In the genomic region with DNA sequence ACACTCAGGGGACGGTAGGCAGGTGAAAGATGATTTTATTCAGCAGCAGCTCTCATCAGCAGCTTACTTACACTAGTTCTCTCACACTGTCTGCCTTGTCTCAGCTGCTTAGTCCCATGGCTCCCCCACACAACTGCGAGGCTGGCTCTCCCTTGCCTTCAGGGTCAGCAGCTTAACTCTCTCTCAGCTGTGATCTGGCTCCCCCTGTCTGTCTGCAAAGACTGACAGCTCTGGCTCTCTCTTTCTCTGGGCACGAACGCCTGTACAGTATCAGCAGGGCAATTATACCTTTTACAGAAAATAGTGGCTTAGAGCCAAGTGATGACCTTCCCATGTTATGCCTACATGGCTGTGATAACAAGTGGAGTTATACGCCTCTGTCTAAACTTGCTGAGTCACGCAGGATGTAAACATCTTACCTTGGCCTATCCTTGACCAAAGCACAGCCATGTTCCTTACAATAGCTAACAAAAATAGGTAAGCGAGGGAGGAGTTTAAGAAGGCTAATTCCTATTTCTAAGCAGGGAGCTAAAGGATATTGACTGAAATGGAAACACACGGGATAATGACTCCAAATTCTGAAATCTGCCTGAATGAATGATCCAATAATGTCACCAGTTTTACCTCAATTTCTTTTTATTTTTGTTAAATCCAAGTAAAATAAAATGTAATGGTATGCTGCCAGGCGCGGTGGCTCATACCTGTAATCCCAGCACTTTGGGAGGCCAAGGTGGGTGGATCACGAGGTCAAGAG, we compare ENCODE assay signal across 9 cellular contexts. TPM values are rescaled to one million over a fixed set of nuclear protein-coding genes. Genes with fewer than 3 reads are reported as not detected.
DNase-seq lines count a peak whose midpoint lies in the region; ATAC-seq, FAIRE-seq and TF ChIP-seq lines count a peak whose summit lies in the region.
"Had no signal": no experiment of that assay in that cellular context is flagged by ENCODE, and none has a peak within 500 bp of the region (broad histone marks: within the 10 kb centered on the region; RNA-seq: fewer than 3 reads in every experiment).

No MANE protein-coding gene starts in this region.

- H3K27ac Mint-ChIP-seq in nephron progenitor cell: peak overlapping the region; percentile 55

- H3K4me1 ChIP-seq in Peyer's patch: peaks cover 0 to 11% (median 6%) of the 10 kb centered on the region in 4 donors
- H3K4me1 ChIP-seq in kidney (ENCODE audit: control insufficient read depth in 1 of 2, insufficient read depth in 1 of 2, low read depth in 1 of 2, low read length in 2 of 2): peaks cover 6% of the 10 kb centered on the region in 2 donors

- H3K27ac ChIP-seq in Peyer's patch: no peak overlapping the region
- no peak overlapping the region for H3K27ac ChIP-seq in kidney (ENCODE audit: low read depth in 2 of 2, low read length in 2 of 2)

- peaks cover 12% of the 10 kb centered on the region for H3K36me3 Mint-ChIP-seq in nephron progenitor cell (ENCODE audit: low read depth)

- H3K9me3 Mint-ChIP-seq in nephron progenitor cell: no peaks in the 10 kb centered on the region

- FAIRE-seq in kidney (lab: Jason Lieb, UNC): no peak
- FAIRE-seq: colon had no signal

- H3K27me3 Mint-ChIP-seq in nephron progenitor cell (ENCODE audit: low read depth, poor library complexity): peaks cover under 1% of the 10 kb centered on the region

- intact Hi-C loops in kidney (cut with DNase I): no loop called here

- H3K4me3 ChIP-seq in Peyer's patch: no peak overlapping the region
- no peak overlapping the region for H3K4me3 ChIP-seq in kidney (ENCODE audit: low read length in 2 of 2)

- TF ChIP-seq CTCF in Peyer's patch (IDR thresholded peaks at IDR 0.05) (peak in 3 of 6 experiments; percentile 6 to 29 (median 7)), nephron progenitor cell (IDR thresholded peaks at IDR 0.05) (no peak), kidney (IDR thresholded peaks at IDR 0.05; ENCODE audit: borderline replicate concordance, extremely low read depth, insufficient read depth) (no peak)

- peaks cover 7% of the 10 kb centered on the region for H3K4me1 Mint-ChIP-seq in nephron progenitor cell

- H3K9ac ChIP-seq in kidney (ENCODE audit: low read length in 2 of 2): no peak overlapping the region

- ATAC-seq in HG03342 (IDR thresholded peaks at IDR 0.05; ENCODE audit: unreplicated experiment): no peak

- H3K9me3 ChIP-seq in Peyer's patch (no peaks in the 10 kb centered on the region), kidney (ENCODE audit: control insufficient read depth in 1 of 2, low read length in 2 of 2) (no peaks in the 10 kb centered on the region)

- peak overlapping the region; percentile 11 for H3K4me3 Mint-ChIP-seq in nephron progenitor cell

- H3K27me3 ChIP-seq in Peyer's patch: no peaks in the 10 kb centered on the region

- H3K36me3 ChIP-seq in Peyer's patch (peaks cover 0 to 19% (median 0%) of the 10 kb centered on the region in 3 donors), kidney (ENCODE audit: control insufficient read depth in 1 of 2, insufficient read depth in 2 of 2, low read length in 2 of 2) (peaks cover 0 to 4% of the 10 kb centered on the region in 2 donors)

- TF ChIP-seq POLR2A in Peyer's patch (IDR thresholded peaks at IDR 0.05): no peak

- DNase-seq in CMK (ENCODE audit: low read depth) (peak; percentile 26), HK-2 (ENCODE audit: unreplicated experiment) (peak; percentile 30), Peyer's patch (peak in 2 of 3 donors; percentile 43 to 49), dermis blood vessel endothelial cell (peak; percentile 55), nephron progenitor cell (peak; percentile 18), NCI-H2196 treated with DMSO at 0.1 percent for 48 hours (lab: John Stamatoyannopoulos, UW; ENCODE audit: unreplicated experiment) (no peak), kidney (no peak)

RNA-seq across cellular contexts. Expression of gene NDUFAB1, which starts 1.1 kb away (rescaled TPM):
- total RNA-seq in Peyer's patch (100 to 1,000 TPM in 1 of 4 donors, 10 to 100 TPM in 3; 49.4 to 115 (median 92.8) TPM), dermis blood vessel endothelial cell (83.2 and 90.0 TPM in 2 replicates), kidney (66.6 TPM)
- polyA plus RNA-seq in kidney (ENCODE audit: insufficient read depth, low read depth, low replicate concordance): 374 TPM

RNA-seq across cellular contexts. Expression of gene UBFD1, which starts 39.7 kb away (rescaled TPM):
- total RNA-seq in Peyer's patch (10 to 100 TPM; 19.4 to 90.8 (median 37.9) TPM), dermis blood vessel endothelial cell (105 and 132 TPM in 2 replicates), kidney (52.8 TPM)
- polyA plus RNA-seq in kidney (ENCODE audit: insufficient read depth, low read depth, low replicate concordance): 20.8 TPM

RNA-seq across cellular contexts. Expression of gene EARS2, which starts 40.0 kb away (rescaled TPM):
- total RNA-seq in Peyer's patch (10 to 100 TPM; 13.8 to 37.4 (median 28.0) TPM), dermis blood vessel endothelial cell (27.4 and 36.1 TPM in 2 replicates), kidney (21.6 TPM)
- 30.4 TPM for polyA plus RNA-seq in kidney (ENCODE audit: insufficient read depth, low read depth, low replicate concordance)

RNA-seq across cellular contexts. Expression of gene PALB2, which starts 43.9 kb away (rescaled TPM):
- total RNA-seq in Peyer's patch: 10 to 100 TPM; 15.6 to 27.8 (median 19.3) TPM
- total RNA-seq in dermis blood vessel endothelial cell: 7.5 and 9.4 TPM in 2 replicates
- 11.7 TPM for total RNA-seq in kidney
- 5.7 TPM for polyA plus RNA-seq in kidney (ENCODE audit: insufficient read depth, low read depth, low replicate concordance)

RNA-seq across cellular contexts. Expression of gene DCTN5, which starts 44.1 kb away (rescaled TPM):
- total RNA-seq in Peyer's patch (10 to 100 TPM; 14.9 to 58.0 (median 39.2) TPM), dermis blood vessel endothelial cell (81.2 and 93.4 TPM in 2 replicates), kidney (60.5 TPM)
- 36.5 TPM for polyA plus RNA-seq in kidney (ENCODE audit: insufficient read depth, low read depth, low replicate concordance)

Comparison
In these comparisons a context has a peak if more than half of its experiments do, and no peak if none do; other contexts are left out.
1. DNase-seq: peak in CMK (single experiment), HK-2 (single experiment), Peyer's patch (2 of 3), dermis blood vessel endothelial cell (single experiment) and nephron progenitor cell (single experiment); none in NCI-H2196 treated with DMSO at 0.1 percent for 48 hours (single experiment) and kidney (single experiment).